Comparison of ENCODE assay signal across 8 cellular contexts in genomic region chr21:35324372-35325220, GRCh38.
DNase-seq lines count a peak whose midpoint lies in the region; ATAC-seq and TF ChIP-seq lines count a peak whose summit lies in the region.

No MANE protein-coding gene starts in this region.

- no peaks in the 10 kb centered on the region for H3K27me3 ChIP-seq in vagina

- no peak overlapping the region for H3K4me3 ChIP-seq in coronary artery
- no peak overlapping the region for H3K4me3 ChIP-seq in mesodermal cell (ENCODE audit: extremely low read depth, insufficient read depth, low read length, poor library complexity, severe bottlenecking)
- H3K4me3 ChIP-seq in vagina: no peak overlapping the region

- POLR2A ChIA-PET in activated CD4-positive, alpha-beta T cell treated with anti-CD3 and anti-CD28 coated beads, Interleukin-2, amount 10 ng/mL, durations not matched to agents 7 days and 5 days (lab: Charles Lee): no interaction called here

- peaks cover 4% of the 10 kb centered on the region for H3K9me3 Mint-ChIP-seq in activated CD4-positive, alpha-beta T cell treated with anti-CD3 and anti-CD28 coated beads, Interleukin-2, amount 10 ng/mL, durations not matched to agents 24 days and 14 days
- no peaks in the 10 kb centered on the region for H3K9me3 Mint-ChIP-seq in activated CD4-positive, alpha-beta T cell treated with anti-CD3 and anti-CD28 coated beads, Interleukin-2, amount 10 ng/mL, durations not matched to agents 7 days and 5 days

- ATAC-seq in activated CD4-positive, CD25-positive, alpha-beta regulatory T cell treated with anti-CD3 and anti-CD28 coated beads, Interleukin-2, amount 50 U/mL, for 24 hours: no peak
- ATAC-seq in HG03159 (IDR thresholded peaks at IDR 0.05; ENCODE audit: unreplicated experiment): no peak

- 90 to 91% methylated on average over 10 to 12 of the region's 14 CpGs for WGBS in mesodermal cell (ENCODE audit: insufficient coverage in 2 of 2), 2 experiments

- peaks cover 2% of the 10 kb centered on the region for H3K27me3 Mint-ChIP-seq in activated CD4-positive, alpha-beta T cell treated with anti-CD3 and anti-CD28 coated beads, Interleukin-2, amount 10 ng/mL, durations not matched to agents 24 days and 14 days
- H3K27me3 Mint-ChIP-seq in activated CD4-positive, alpha-beta T cell treated with anti-CD3 and anti-CD28 coated beads, Interleukin-2, amount 10 ng/mL, durations not matched to agents 7 days and 5 days: no peaks in the 10 kb centered on the region

- peak overlapping the region; percentile 42 to 84 for H3K27ac ChIP-seq in coronary artery
- peak overlapping the region; percentile 86 for H3K27ac ChIP-seq in mesodermal cell (ENCODE audit: low read depth, low read length, severe bottlenecking)
- peak overlapping the region; percentile 59 for H3K27ac ChIP-seq in vagina

- H3K4me1 ChIP-seq in mesodermal cell (ENCODE audit: control insufficient read depth, insufficient read depth, low read length, poor library complexity, severe bottlenecking) (peaks cover 25% of the 10 kb centered on the region), vagina (peaks cover 28% of the 10 kb centered on the region)

- H3K4me3 Mint-ChIP-seq in activated CD4-positive, alpha-beta T cell treated with anti-CD3 and anti-CD28 coated beads, Interleukin-2, amount 10 ng/mL, durations not matched to agents 24 days and 14 days: no peak overlapping the region
- no peak overlapping the region for H3K4me3 Mint-ChIP-seq in activated CD4-positive, alpha-beta T cell treated with anti-CD3 and anti-CD28 coated beads, Interleukin-2, amount 10 ng/mL, durations not matched to agents 7 days and 5 days

- H3K9me3 ChIP-seq in mesodermal cell (ENCODE audit: control insufficient read depth, low read length) (no peaks in the 10 kb centered on the region), vagina (no peaks in the 10 kb centered on the region)

- DNase-seq in activated CD4-positive, alpha-beta T cell treated with anti-CD3 and anti-CD28 coated beads, Interleukin-2, amount 10 ng/mL, durations not matched to agents 24 days and 14 days: no peak
- no peak for DNase-seq in activated CD4-positive, alpha-beta T cell treated with anti-CD3 and anti-CD28 coated beads, Interleukin-2, amount 10 ng/mL, durations not matched to agents 7 days and 5 days
- no peak for DNase-seq in coronary artery (ENCODE audit: low spot score)
- DNase-seq in vagina (ENCODE audit: extremely low spot score in 2 of 2): no peak
- DNase-seq in NCI-H345 (lab: John Stamatoyannopoulos, UW): no peak

- H3K36me3 Mint-ChIP-seq in activated CD4-positive, alpha-beta T cell treated with anti-CD3 and anti-CD28 coated beads, Interleukin-2, amount 10 ng/mL, durations not matched to agents 24 days and 14 days (ENCODE audit: low read depth): no peaks in the 10 kb centered on the region
- no peaks in the 10 kb centered on the region for H3K36me3 Mint-ChIP-seq in activated CD4-positive, alpha-beta T cell treated with anti-CD3 and anti-CD28 coated beads, Interleukin-2, amount 10 ng/mL, durations not matched to agents 7 days and 5 days (ENCODE audit: low read depth)

- no peak for TF ChIP-seq POLR2A in vagina (IDR thresholded peaks at IDR 0.05)

- TF ChIP-seq CTCF in coronary artery (IDR thresholded peaks at IDR 0.05): no peak
- no peak for TF ChIP-seq CTCF in vagina (IDR thresholded peaks at IDR 0.05)

- peak overlapping the region; percentile 6 for H3K27ac Mint-ChIP-seq in activated CD4-positive, alpha-beta T cell treated with anti-CD3 and anti-CD28 coated beads, Interleukin-2, amount 10 ng/mL, durations not matched to agents 24 days and 14 days
- no peak overlapping the region for H3K27ac Mint-ChIP-seq in activated CD4-positive, alpha-beta T cell treated with anti-CD3 and anti-CD28 coated beads, Interleukin-2, amount 10 ng/mL, durations not matched to agents 7 days and 5 days

- CTCF ChIA-PET in activated CD4-positive, alpha-beta T cell treated with anti-CD3 and anti-CD28 coated beads, Interleukin-2, amount 10 ng/mL, durations not matched to agents 7 days and 5 days (lab: Charles Lee): no interaction called here

- H3K36me3 ChIP-seq in mesodermal cell (ENCODE audit: control insufficient read depth, insufficient read depth, low read length) (no peaks in the 10 kb centered on the region), vagina (no peaks in the 10 kb centered on the region)

- H3K4me1 Mint-ChIP-seq in activated CD4-positive, alpha-beta T cell treated with anti-CD3 and anti-CD28 coated beads, Interleukin-2, amount 10 ng/mL, durations not matched to agents 24 days and 14 days: peaks cover 5% of the 10 kb centered on the region
- no peaks in the 10 kb centered on the region for H3K4me1 Mint-ChIP-seq in activated CD4-positive, alpha-beta T cell treated with anti-CD3 and anti-CD28 coated beads, Interleukin-2, amount 10 ng/mL, durations not matched to agents 7 days and 5 days

- intact Hi-C loops in activated CD4-positive, alpha-beta T cell treated with anti-CD3 and anti-CD28 coated beads, Interleukin-2, amount 10 ng/mL, durations not matched to agents 24 days and 14 days (cut with micrococcal nuclease): no loop called here
- intact Hi-C loops in vagina (cut with DNase I): no loop called here
